In genomic region chr1:15592285-15592684, GRCh38 we compare ENCODE assay signal across 1 cellular context.
TF ChIP-seq lines count a peak whose summit lies in the region.

No MANE protein-coding gene starts in this region.

TF ChIP-seq in K562, 482 proteins besides CTCF, POLR2A, EP300 and RAD21:
- TF ChIP-seq RFX1 (IDR thresholded peaks at IDR 0.05) (no peak), PKNOX1 (IDR thresholded peaks at IDR 0.05) (0 out of 2 replicates have a peak, but pooled peaks have one; percentile 23), ZNF24 (IDR thresholded peaks at IDR 0.05) (peak; percentile 73)
